22 cellular contexts compared by ENCODE assay signal in genomic region chr4:82584921-82585320, GRCh38. TPM values are rescaled to one million over a fixed set of nuclear protein-coding genes. Genes with fewer than 3 reads are reported as not detected.
"Had no signal": no experiment of that assay in that cellular context is flagged by ENCODE, and none has a peak within 500 bp of the region (broad histone marks: within the 10 kb centered on the region; RNA-seq: fewer than 3 reads in every experiment).

No MANE protein-coding gene starts in this region.

- H3K4me1 Mint-ChIP-seq: activated CD4-positive, alpha-beta T cell treated with anti-CD3 and anti-CD28 coated beads for 36 hours; activated naive CD8-positive, alpha-beta T cell treated with anti-CD3 and anti-CD28 coated beads for 36 hours; naive thymus-derived CD8-positive, alpha-beta T cell; stimulated activated naive B cell treated with anti-CD40 and anti-IgM and Interleukin-4, amounts not matched to agents 10 μg/mL and 1 μg/mL and 100 μg/mL, for 72 hours had no signal

- H3K9me3 ChIP-seq: adrenal gland, body of pancreas, right atrium auricular region, stomach, tibial artery had no signal

- H3K4me1 ChIP-seq: adrenal gland, body of pancreas, right atrium auricular region, tibial artery had no signal

- DNase-seq: activated CD4-positive, alpha-beta T cell treated with anti-CD3 and anti-CD28 coated beads for 36 hours; activated CD4-positive, alpha-beta T cell treated with anti-CD3 and anti-CD28 coated beads, Interleukin-2, amount 50 U/mL, for 4 hours; activated CD4-positive, CD25-positive, alpha-beta regulatory T cell; activated effector memory CD4-positive, alpha-beta T cell treated with Interleukin-2 at 50 U/mL for 16 hours; activated naive CD4-positive, alpha-beta T cell treated with Interleukin-2 at 50 U/mL for 16 hours; activated naive CD8-positive, alpha-beta T cell treated with anti-CD3 and anti-CD28 coated beads for 36 hours; adrenal gland; aorta; body of pancreas; caudate nucleus; effector CD4-positive, alpha-beta T cell; glutamatergic neuron; left cardiac atrium; naive thymus-derived CD8-positive, alpha-beta T cell; stimulated activated CD4-positive, alpha-beta T cell treated with anti-CD3 and anti-CD28 coated beads, Interleukin-15, amount 100 ng/mL, for 24 hours; stimulated activated CD4-positive, alpha-beta T cell treated with anti-CD3 and anti-CD28 coated beads, Interleukin-2, amount 100 ng/mL, for 24 hours; stimulated activated naive B cell treated with anti-CD40 and anti-IgM and Interleukin-4, amounts not matched to agents 10 μg/mL and 1 μg/mL and 100 μg/mL, for 72 hours; stomach; tibial artery had no signal

- H3K27ac ChIP-seq: adrenal gland, body of pancreas, right atrium auricular region, stomach, tibial artery had no signal

- H3K4me3 ChIP-seq: adrenal gland, body of pancreas, right atrium auricular region, stomach, tibial artery had no signal

- H3K27ac Mint-ChIP-seq: activated CD4-positive, alpha-beta T cell treated with anti-CD3 and anti-CD28 coated beads for 36 hours; activated naive CD8-positive, alpha-beta T cell treated with anti-CD3 and anti-CD28 coated beads for 36 hours; dendritic cell treated with granulocyte-macrophage colony-stimulating factor and Interleukin-4, amounts not matched to agents 40 ng/mL and 50 ng/mL, for 4 days; stimulated activated naive B cell treated with anti-CD40 and anti-IgM and Interleukin-4, amounts not matched to agents 10 μg/mL and 1 μg/mL and 100 μg/mL, for 72 hours had no signal

- H3K4me3 Mint-ChIP-seq: activated CD4-positive, alpha-beta T cell treated with anti-CD3 and anti-CD28 coated beads for 36 hours; activated naive CD8-positive, alpha-beta T cell treated with anti-CD3 and anti-CD28 coated beads for 36 hours; dendritic cell treated with granulocyte-macrophage colony-stimulating factor and Interleukin-4, amounts not matched to agents 40 ng/mL and 50 ng/mL, for 4 days; naive thymus-derived CD8-positive, alpha-beta T cell; stimulated activated naive B cell treated with anti-CD40 and anti-IgM and Interleukin-4, amounts not matched to agents 10 μg/mL and 1 μg/mL and 100 μg/mL, for 72 hours had no signal

- H3K27me3 Mint-ChIP-seq: activated naive CD8-positive, alpha-beta T cell treated with anti-CD3 and anti-CD28 coated beads for 36 hours; dendritic cell treated with granulocyte-macrophage colony-stimulating factor and Interleukin-4, amounts not matched to agents 40 ng/mL and 50 ng/mL, for 4 days; stimulated activated naive B cell treated with anti-CD40 and anti-IgM and Interleukin-4, amounts not matched to agents 10 μg/mL and 1 μg/mL and 100 μg/mL, for 72 hours had no signal

- H3K36me3 ChIP-seq: adrenal gland, right atrium auricular region, stomach, tibial artery had no signal

- H3K9me3 Mint-ChIP-seq: activated naive CD8-positive, alpha-beta T cell treated with anti-CD3 and anti-CD28 coated beads for 36 hours; dendritic cell treated with granulocyte-macrophage colony-stimulating factor and Interleukin-4, amounts not matched to agents 40 ng/mL and 50 ng/mL, for 4 days; naive thymus-derived CD8-positive, alpha-beta T cell; stimulated activated naive B cell treated with anti-CD40 and anti-IgM and Interleukin-4, amounts not matched to agents 10 μg/mL and 1 μg/mL and 100 μg/mL, for 72 hours had no signal

- H3K36me3 Mint-ChIP-seq: activated naive CD8-positive, alpha-beta T cell treated with anti-CD3 and anti-CD28 coated beads for 36 hours; naive thymus-derived CD8-positive, alpha-beta T cell; stimulated activated naive B cell treated with anti-CD40 and anti-IgM and Interleukin-4, amounts not matched to agents 10 μg/mL and 1 μg/mL and 100 μg/mL, for 72 hours had no signal

- H3K27me3 ChIP-seq: adrenal gland, body of pancreas, right atrium auricular region, stomach, tibial artery had no signal

RNA-seq across cellular contexts. Expression of gene TMEM150C, which starts 23.1 kb away (rescaled TPM):
- total RNA-seq: activated CD4-positive, alpha-beta T cell treated with anti-CD3 and anti-CD28 coated beads for 36 hours; activated naive CD8-positive, alpha-beta T cell treated with anti-CD3 and anti-CD28 coated beads for 36 hours; naive thymus-derived CD8-positive, alpha-beta T cell; T-helper 1 cell treated with Interleukin-12 subunit alpha and Interleukin-12 subunit beta and Interleukin-4 antibody, amounts not matched to agents 30 ng/mL and 1 ng/mL, for 36 hours had no signal
